In the genomic region with DNA sequence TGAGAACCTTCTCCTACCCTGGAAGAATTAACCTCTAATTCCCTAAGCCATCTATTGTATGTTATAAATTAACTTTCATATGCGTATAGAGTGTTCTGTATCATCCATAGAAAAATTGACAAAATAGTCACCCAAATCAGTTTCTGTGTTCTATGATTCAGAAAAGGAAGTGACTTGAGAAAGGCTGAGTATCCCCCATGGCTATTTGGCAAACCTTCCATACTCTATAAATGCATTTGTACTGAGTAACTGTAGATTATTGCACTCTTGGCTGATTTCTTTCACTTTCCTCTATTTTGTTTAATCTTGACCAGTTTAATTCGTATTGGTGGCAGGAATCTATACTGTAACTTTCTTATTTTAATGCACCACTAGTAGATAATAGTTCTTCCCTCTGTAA, we compare ENCODE assay signal across 20 cellular contexts.
DNase-seq lines count a peak whose midpoint lies in the region; ATAC-seq and TF ChIP-seq lines count a peak whose summit lies in the region.
"Had no signal": no experiment of that assay in that cellular context is flagged by ENCODE, and none has a peak within 500 bp of the region (broad histone marks: within the 10 kb centered on the region; RNA-seq: fewer than 3 reads in every experiment).

No MANE protein-coding gene starts in this region.

- no peaks in the 10 kb centered on the region for H3K36me3 ChIP-seq in PC-3 (ENCODE audit: low read depth, low read length)
- no peaks in the 10 kb centered on the region for H3K36me3 ChIP-seq in mesenchymal stem cell (ENCODE audit: control insufficient read depth in 1 of 2, insufficient read depth in 2 of 2, low read depth in 1 of 2, low read length in 2 of 2)
- no peaks in the 10 kb centered on the region for H3K36me3 ChIP-seq in hepatocyte (replicated peaks; ENCODE audit: insufficient read depth, low read depth)
- H3K36me3 ChIP-seq in right atrium auricular region: no peaks in the 10 kb centered on the region
- H3K36me3 ChIP-seq in adrenal gland (replicated peaks in 1 of 2): no peaks in the 10 kb centered on the region
- H3K36me3 ChIP-seq: ovary, sigmoid colon had no signal

- no peak for TF ChIP-seq POLR2A in adrenal gland (IDR thresholded peaks at IDR 0.05)

- H3K4me2 ChIP-seq in PC-3 (ENCODE audit: low read length): peak overlapping the region; percentile 69
- no peak overlapping the region for H3K4me2 ChIP-seq in mesenchymal stem cell (ENCODE audit: low read length, poor library complexity, severe bottlenecking)
- no peak overlapping the region for H3K4me2 ChIP-seq in hepatocyte
- H3K4me2 ChIP-seq: PC-9 had no signal

- H4K91ac ChIP-seq in mesenchymal stem cell (ENCODE audit: low read length): no peak overlapping the region

- H3K9me3 ChIP-seq in PC-3 (ENCODE audit: low read length): no peaks in the 10 kb centered on the region
- H3K9me3 ChIP-seq in mesenchymal stem cell (ENCODE audit: control insufficient read depth, low read length): no peaks in the 10 kb centered on the region
- H3K9me3 ChIP-seq in hepatocyte (ENCODE audit: low read depth): no peaks in the 10 kb centered on the region
- no peaks in the 10 kb centered on the region for H3K9me3 ChIP-seq in right atrium auricular region
- no peaks in the 10 kb centered on the region for H3K9me3 ChIP-seq in adrenal gland (replicated peaks in 1 of 3)
- H3K9me3 ChIP-seq: ovary, sigmoid colon had no signal

- ATAC-seq in PC-3: peak; percentile 74

- H3K9ac ChIP-seq in PC-3 (ENCODE audit: low read length): peak overlapping the region; percentile 31; the same call in 1 of the 2 replicates
- H3K9ac ChIP-seq in mesenchymal stem cell (ENCODE audit: low read length): no peak overlapping the region

- no peak overlapping the region for H2AK5ac ChIP-seq in mesenchymal stem cell (ENCODE audit: low read length, severe bottlenecking)

- H3K79me2 ChIP-seq in PC-3 (ENCODE audit: low read length): no peaks in the 10 kb centered on the region
- no peaks in the 10 kb centered on the region for H3K79me2 ChIP-seq in hepatocyte

- H3K9me2 ChIP-seq in PC-3 (replicated peaks; ENCODE audit: low read length) (no peaks in the 10 kb centered on the region), hepatocyte (replicated peaks; ENCODE audit: insufficient read depth) (no peaks in the 10 kb centered on the region)

- no peak overlapping the region for H4K8ac ChIP-seq in mesenchymal stem cell (ENCODE audit: low read length)

- TF ChIP-seq CTCF in PC-3 (conservative IDR thresholded peaks at IDR 0.05; ENCODE audit: low read depth, low read length) (no peak), epithelial cell of esophagus (IDR thresholded peaks at IDR 0.05; ENCODE audit: insufficient read depth, low read depth, low read length, missing control alignments) (no peak), hepatocyte (IDR thresholded peaks at IDR 0.05; ENCODE audit: poor library complexity) (no peak), right atrium auricular region (IDR thresholded peaks at IDR 0.05) (no peak), adrenal gland (IDR thresholded peaks at IDR 0.05) (no peak)

- H3K4ac ChIP-seq in mesenchymal stem cell (ENCODE audit: low read depth in 1 of 2, low read length in 2 of 2): no peak overlapping the region

- H2BK5ac ChIP-seq in mesenchymal stem cell (ENCODE audit: low read depth, low read length, poor library complexity, severe bottlenecking): no peak overlapping the region

- H4K20me1 ChIP-seq in PC-3 (ENCODE audit: low read length): no peaks in the 10 kb centered on the region
- no peaks in the 10 kb centered on the region for H4K20me1 ChIP-seq in hepatocyte (ENCODE audit: insufficient read depth, poor library complexity, severe bottlenecking)

- H3K23ac ChIP-seq in mesenchymal stem cell (ENCODE audit: low read length in 2 of 2): no peak overlapping the region

- H3K18ac ChIP-seq in mesenchymal stem cell (ENCODE audit: low read depth in 1 of 2, low read length in 2 of 2): no peak overlapping the region

- intact Hi-C loops in PC-3 (cut with micrococcal nuclease) (loop anchor here (10.0 kb wide), 1 partner anchor 261 kb away; no protein-coding TSS in a partner anchor), adrenal gland (cut with DNase I) (no loop called here)

- CTCF ChIA-PET in PC-3 (lab: Charles Lee): interaction anchor here (0.6 kb wide), 2 partner anchors 83 to 293 kb away, joined by 3 to 9 read pairs; no protein-coding TSS in a partner anchor

- no peaks in the 10 kb centered on the region for H3F3A ChIP-seq in PC-3 (ENCODE audit: low read length, unreplicated experiment)

- H3K27me3 ChIP-seq in PC-3 (ENCODE audit: low read length) (no peaks in the 10 kb centered on the region), mesenchymal stem cell (ENCODE audit: control insufficient read depth in 1 of 2, insufficient read depth in 1 of 2, low read length in 2 of 2) (no peaks in the 10 kb centered on the region), hepatocyte (peaks cover 3% of the 10 kb centered on the region), right atrium auricular region (no peaks in the 10 kb centered on the region), adrenal gland (no peaks in the 10 kb centered on the region)
- H3K27me3 ChIP-seq: ovary, sigmoid colon had no signal

- DNase-seq in EH (ENCODE audit: low read depth) (peak; percentile 82), PC-3 (peak; percentile 87), epithelial cell of esophagus (ENCODE audit: low read depth) (peak; percentile 86), mesenchymal stem cell (peak; percentile 24), hepatocyte (ENCODE audit: low spot score) (no peak), right atrium auricular region (ENCODE audit: low spot score) (no peak), NAMALWA (ENCODE audit: low spot score) (no peak), adrenal gland (no peak)
- DNase-seq: activated CD4-positive, alpha-beta T cell treated with anti-CD3 and anti-CD28 coated beads for 48 hours; activated CD8-positive, alpha-beta memory T cell treated with anti-CD3 and anti-CD28 coated beads, Interleukin-2, amount 50 U/mL, for 4 hours; activated effector memory CD4-positive, alpha-beta T cell treated with Interleukin-2 at 50 U/mL for 16 hours; H9; immature natural killer cell; Karpas-422; NCI-H748 treated with DMSO at 0.1 percent for 48 hours; ovary; sigmoid colon; SW 1271 had no signal

- H2BK12ac ChIP-seq in mesenchymal stem cell (ENCODE audit: low read length in 2 of 2): no peak overlapping the region

- no peaks in the 10 kb centered on the region for H3K79me1 ChIP-seq in mesenchymal stem cell (replicated peaks; ENCODE audit: low read length, poor library complexity, severe bottlenecking)

- no peak overlapping the region for H2BK15ac ChIP-seq in mesenchymal stem cell (ENCODE audit: low read depth, poor library complexity, severe bottlenecking)

- H3K4me3 ChIP-seq in PC-3 (ENCODE audit: low read length) (peak overlapping the region; percentile 45; the same call in 1 of the 2 replicates), epithelial cell of esophagus (ENCODE audit: low read length) (no peak overlapping the region), mesenchymal stem cell (ENCODE audit: insufficient read depth in 1 of 2, low read depth in 1 of 2, low read length in 2 of 2) (no peak overlapping the region), hepatocyte (no peak overlapping the region), right atrium auricular region (no peak overlapping the region), adrenal gland (no peak overlapping the region)
- H3K4me3 ChIP-seq: lung, ovary, PC-9, sigmoid colon had no signal

- H2AFZ ChIP-seq in PC-3 (ENCODE audit: low read length) (no peak overlapping the region), mesenchymal stem cell (ENCODE audit: low read depth, low read length) (no peak overlapping the region), hepatocyte (no peak overlapping the region)
- H2AFZ ChIP-seq: PC-9 had no signal

- 100% methylated on average over 1 of the region's 2 CpGs for WGBS in mesenchymal stem cell
- WGBS in hepatocyte (ENCODE audit: low lambda C conversion rate, missing lambda C conversion rate): 86% methylated on average over 2 of the region's 2 CpGs
- 64 to 77% (median 74%) methylated on average over 2 of the region's 2 CpGs for WGBS in adrenal gland, 4 donors

- peak overlapping the region; percentile 86 for H3K27ac ChIP-seq in PC-3 (ENCODE audit: low read length)
- H3K27ac ChIP-seq in mesenchymal stem cell (ENCODE audit: low read length, poor library complexity, severe bottlenecking): no peak overlapping the region
- H3K27ac ChIP-seq in hepatocyte: no peak overlapping the region
- H3K27ac ChIP-seq in right atrium auricular region: no peak overlapping the region
- no peak overlapping the region for H3K27ac ChIP-seq in adrenal gland
- H3K27ac ChIP-seq: ovary, PC-9, sigmoid colon had no signal

- H3K14ac ChIP-seq in mesenchymal stem cell (ENCODE audit: low read length in 2 of 2): no peak overlapping the region

- H2BK120ac ChIP-seq in mesenchymal stem cell (ENCODE audit: low read depth, low read length): no peak overlapping the region

- POLR2A ChIA-PET in PC-3 (lab: Charles Lee; ENCODE audit: unreplicated experiment): interaction anchor here (0.5 to 0.6 kb wide), 2 partner anchors 11 to 614 kb away, joined by 4 to 5 read pairs; no protein-coding TSS in a partner anchor

- no TSS peak for BruUV-seq in PC-3 (replicated peaks; lab: Mats Ljungman, UMichigan)

- H3K4me1 ChIP-seq in PC-3 (ENCODE audit: insufficient read depth, low read length) (peaks cover 22% of the 10 kb centered on the region), mesenchymal stem cell (ENCODE audit: control insufficient read depth, insufficient read depth, low read depth, low read length) (no peaks in the 10 kb centered on the region), hepatocyte (ENCODE audit: insufficient read depth) (no peaks in the 10 kb centered on the region), right atrium auricular region (no peaks in the 10 kb centered on the region), adrenal gland (replicated peaks in 1 of 2) (no peaks in the 10 kb centered on the region)

Comparison
In these comparisons a context has a peak if more than half of its experiments do, and no peak if none do; other contexts are left out.
1. DNase-seq: peak in EH (single experiment), PC-3 (single experiment), epithelial cell of esophagus (single experiment) and mesenchymal stem cell (single experiment); none in hepatocyte (single experiment), right atrium auricular region (single experiment), NAMALWA (single experiment) and adrenal gland (0 of 7).